28 cellular contexts compared by ENCODE assay signal in the genomic region with DNA sequence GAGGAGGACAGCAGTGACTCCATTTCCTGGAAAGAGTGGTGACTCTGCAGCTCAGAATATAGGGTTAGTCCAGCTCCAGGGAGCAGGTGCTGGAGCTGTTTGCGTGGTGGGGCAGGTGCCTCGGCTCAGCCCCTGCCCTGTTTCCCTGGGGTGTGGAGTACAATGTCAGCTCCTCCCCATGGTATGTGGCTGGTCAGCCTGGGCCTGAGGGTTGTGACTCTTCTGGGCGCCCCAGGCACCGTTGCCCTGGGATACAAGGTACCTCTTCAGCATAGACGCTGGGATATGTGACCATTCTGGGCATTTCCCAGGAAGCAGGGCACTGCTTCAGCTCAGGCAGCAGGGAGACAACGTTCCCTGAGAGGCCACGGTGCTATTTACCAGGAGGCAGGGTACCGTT. TPM values are rescaled to one million over a fixed set of nuclear protein-coding genes. Genes with fewer than 3 reads are reported as not detected.
"Had no signal": no experiment of that assay in that cellular context is flagged by ENCODE, and none has a peak within 500 bp of the region (broad histone marks: within the 10 kb centered on the region; RNA-seq: fewer than 3 reads in every experiment).

No MANE protein-coding gene starts in this region.

- H3K4me1 ChIP-seq: adrenal gland, breast epithelium had no signal

- ATAC-seq: Panc1, Right ventricle myocardium inferior, T-cell had no signal

- H3K27ac ChIP-seq: adrenal gland, breast epithelium, SK-N-MC had no signal

- H3K4me3 ChIP-seq: adrenal gland, breast epithelium, MG63, SK-N-MC had no signal

- DNase-seq: activated B cell treated with CpG ODN at 0.5 μM for 24 hours; activated CD4-positive, alpha-beta T cell treated with anti-CD3 and anti-CD28 coated beads for 1 hour; activated CD4-positive, alpha-beta T cell treated with anti-CD3 and anti-CD28 coated beads, Interleukin-2, amount 10 ng/mL, durations not matched to agents 24 days and 14 days; activated CD4-positive, alpha-beta T cell treated with anti-CD3 and anti-CD28 coated beads, Interleukin-2, amount 50 U/mL, for 48 hours; activated naive CD4-positive, alpha-beta T cell treated with anti-CD3 and anti-CD28 coated beads, Interleukin-2, amount 50 U/mL, for 16 hours; activated naive CD8-positive, alpha-beta T cell treated with anti-CD3 and anti-CD28 coated beads, Interleukin-2, amount 10 ng/mL, durations not matched to agents 7 days and 5 days; activated T-cell treated with anti-CD3 and anti-CD28 coated beads, Interleukin-2, amount 50 U/mL, for 48 hours; anterior cingulate cortex; central memory CD4-positive, alpha-beta T cell; MG63; NCI-H1105; NCI-H1436; NCI-H1694 treated with DMSO at 0.1 percent for 48 hours; NCI-H2029 treated with DMSO at 0.1 percent for 48 hours; NCI-H510A treated with DMSO at 0.1 percent for 48 hours; NCI-H69; NK-92 treated with Interleukin-12 subunit alpha and Interleukin-12 subunit beta, amount 100 ng/mL, for 24 hours; OCI-M1; RPMI8226; T-cell; T-helper 2 cell; T1000 had no signal

- H3K27me3 ChIP-seq: adrenal gland, breast epithelium, MG63 had no signal

- FAIRE-seq: TTC549 had no signal

RNA-seq across cellular contexts. Expression of a gene that starts 21.4 kb away (rescaled TPM):
- total RNA-seq: activated B cell treated with CpG ODN at 0.5 μM for 24 hours; activated CD4-positive, alpha-beta T cell treated with anti-CD3 and anti-CD28 coated beads, Interleukin-2, amount 10 ng/mL, durations not matched to agents 24 days and 14 days; activated naive CD8-positive, alpha-beta T cell treated with anti-CD3 and anti-CD28 coated beads, Interleukin-2, amount 10 ng/mL, durations not matched to agents 7 days and 5 days; breast epithelium; T-cell had no signal
